In genomic region chr9:81498576-81498975, GRCh38 we compare ENCODE assay signal across 2 cellular contexts.
TF ChIP-seq lines count a peak whose summit lies in the region.

No MANE protein-coding gene starts in this region.

TF ChIP-seq in SK-N-SH, 30 proteins besides CTCF, POLR2A, EP300 and RAD21 (continued from another document):
- TF ChIP-seq MEF2A (IDR thresholded peaks at IDR 0.05; ENCODE audit: borderline replicate concordance, low read depth) (no peak), CHD2 (IDR thresholded peaks at IDR 0.05; ENCODE audit: low read length, partially characterized antibody) (no peak), SIN3A (IDR thresholded peaks at IDR 0.05; ENCODE audit: borderline replicate concordance, low read depth, low read length) (no peak), FOXM1 (IDR thresholded peaks at IDR 0.05; ENCODE audit: low read depth) (no peak), SMC3 (IDR thresholded peaks at IDR 0.05; ENCODE audit: low read depth, low read length) (no peak), MXI1 (IDR thresholded peaks at IDR 0.05; ENCODE audit: low read depth, low read length) (no peak), GABPA (IDR thresholded peaks at IDR 0.05; ENCODE audit: low read depth) (no peak), RXRA (IDR thresholded peaks at IDR 0.05; ENCODE audit: borderline replicate concordance, low read depth) (no peak), FOSL2 (IDR thresholded peaks at IDR 0.05; ENCODE audit: borderline replicate concordance, low read depth) (no peak), POLR2AphosphoS5 (IDR thresholded peaks at IDR 0.05; ENCODE audit: low read depth, low read length) (no peak)
- TF ChIP-seq, protein P1, sequence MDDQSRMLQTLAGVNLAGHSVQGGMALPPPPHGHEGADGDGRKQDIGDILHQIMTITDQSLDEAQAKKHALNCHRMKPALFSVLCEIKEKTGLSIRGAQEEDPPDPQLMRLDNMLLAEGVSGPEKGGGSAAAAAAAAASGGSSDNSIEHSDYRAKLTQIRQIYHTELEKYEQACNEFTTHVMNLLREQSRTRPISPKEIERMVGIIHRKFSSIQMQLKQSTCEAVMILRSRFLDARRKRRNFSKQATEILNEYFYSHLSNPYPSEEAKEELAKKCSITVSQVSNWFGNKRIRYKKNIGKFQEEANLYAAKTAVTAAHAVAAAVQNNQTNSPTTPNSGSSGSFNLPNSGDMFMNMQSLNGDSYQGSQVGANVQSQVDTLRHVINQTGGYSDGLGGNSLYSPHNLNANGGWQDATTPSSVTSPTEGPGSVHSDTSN (IDR thresholded peaks at IDR 0.05), result no peak
- TF ChIP-seq, protein P2, sequence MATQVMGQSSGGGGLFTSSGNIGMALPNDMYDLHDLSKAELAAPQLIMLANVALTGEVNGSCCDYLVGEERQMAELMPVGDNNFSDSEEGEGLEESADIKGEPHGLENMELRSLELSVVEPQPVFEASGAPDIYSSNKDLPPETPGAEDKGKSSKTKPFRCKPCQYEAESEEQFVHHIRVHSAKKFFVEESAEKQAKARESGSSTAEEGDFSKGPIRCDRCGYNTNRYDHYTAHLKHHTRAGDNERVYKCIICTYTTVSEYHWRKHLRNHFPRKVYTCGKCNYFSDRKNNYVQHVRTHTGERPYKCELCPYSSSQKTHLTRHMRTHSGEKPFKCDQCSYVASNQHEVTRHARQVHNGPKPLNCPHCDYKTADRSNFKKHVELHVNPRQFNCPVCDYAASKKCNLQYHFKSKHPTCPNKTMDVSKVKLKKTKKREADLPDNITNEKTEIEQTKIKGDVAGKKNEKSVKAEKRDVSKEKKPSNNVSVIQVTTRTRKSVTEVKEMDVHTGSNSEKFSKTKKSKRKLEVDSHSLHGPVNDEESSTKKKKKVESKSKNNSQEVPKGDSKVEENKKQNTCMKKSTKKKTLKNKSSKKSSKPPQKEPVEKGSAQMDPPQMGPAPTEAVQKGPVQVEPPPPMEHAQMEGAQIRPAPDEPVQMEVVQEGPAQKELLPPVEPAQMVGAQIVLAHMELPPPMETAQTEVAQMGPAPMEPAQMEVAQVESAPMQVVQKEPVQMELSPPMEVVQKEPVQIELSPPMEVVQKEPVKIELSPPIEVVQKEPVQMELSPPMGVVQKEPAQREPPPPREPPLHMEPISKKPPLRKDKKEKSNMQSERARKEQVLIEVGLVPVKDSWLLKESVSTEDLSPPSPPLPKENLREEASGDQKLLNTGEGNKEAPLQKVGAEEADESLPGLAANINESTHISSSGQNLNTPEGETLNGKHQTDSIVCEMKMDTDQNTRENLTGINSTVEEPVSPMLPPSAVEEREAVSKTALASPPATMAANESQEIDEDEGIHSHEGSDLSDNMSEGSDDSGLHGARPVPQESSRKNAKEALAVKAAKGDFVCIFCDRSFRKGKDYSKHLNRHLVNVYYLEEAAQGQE (IDR thresholded peaks at IDR 0.05; ENCODE audit: low read depth, low read length), result no peak

TF ChIP-seq in SK-N-SH treated with all-trans-retinoic acid at 6 μM for 48 hours, 23 proteins besides CTCF, POLR2A, EP300 and RAD21 (continued from another document):
- TF ChIP-seq TCF4 (CRISPR knock-in tag; IDR thresholded peaks at IDR 0.05; ENCODE audit: borderline replicate concordance), result no peak
- TF ChIP-seq ZC3H10 (CRISPR knock-in tag; IDR thresholded peaks at IDR 0.05), result no peak
- TF ChIP-seq CSDC2 (CRISPR knock-in tag; IDR thresholded peaks at IDR 0.05), result no peak
- TF ChIP-seq ESRRG (CRISPR knock-in tag; IDR thresholded peaks at IDR 0.05), result no peak
- TF ChIP-seq OSR1 (CRISPR knock-in tag; IDR thresholded peaks at IDR 0.05), result no peak
- TF ChIP-seq, protein P3, sequence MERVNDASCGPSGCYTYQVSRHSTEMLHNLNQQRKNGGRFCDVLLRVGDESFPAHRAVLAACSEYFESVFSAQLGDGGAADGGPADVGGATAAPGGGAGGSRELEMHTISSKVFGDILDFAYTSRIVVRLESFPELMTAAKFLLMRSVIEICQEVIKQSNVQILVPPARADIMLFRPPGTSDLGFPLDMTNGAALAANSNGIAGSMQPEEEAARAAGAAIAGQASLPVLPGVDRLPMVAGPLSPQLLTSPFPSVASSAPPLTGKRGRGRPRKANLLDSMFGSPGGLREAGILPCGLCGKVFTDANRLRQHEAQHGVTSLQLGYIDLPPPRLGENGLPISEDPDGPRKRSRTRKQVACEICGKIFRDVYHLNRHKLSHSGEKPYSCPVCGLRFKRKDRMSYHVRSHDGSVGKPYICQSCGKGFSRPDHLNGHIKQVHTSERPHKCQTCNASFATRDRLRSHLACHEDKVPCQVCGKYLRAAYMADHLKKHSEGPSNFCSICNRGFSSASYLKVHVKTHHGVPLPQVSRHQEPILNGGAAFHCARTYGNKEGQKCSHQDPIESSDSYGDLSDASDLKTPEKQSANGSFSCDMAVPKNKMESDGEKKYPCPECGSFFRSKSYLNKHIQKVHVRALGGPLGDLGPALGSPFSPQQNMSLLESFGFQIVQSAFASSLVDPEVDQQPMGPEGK (CRISPR knock-in tag; IDR thresholded peaks at IDR 0.05; ENCODE audit: borderline replicate concordance), result no peak
- TF ChIP-seq, protein P4, sequence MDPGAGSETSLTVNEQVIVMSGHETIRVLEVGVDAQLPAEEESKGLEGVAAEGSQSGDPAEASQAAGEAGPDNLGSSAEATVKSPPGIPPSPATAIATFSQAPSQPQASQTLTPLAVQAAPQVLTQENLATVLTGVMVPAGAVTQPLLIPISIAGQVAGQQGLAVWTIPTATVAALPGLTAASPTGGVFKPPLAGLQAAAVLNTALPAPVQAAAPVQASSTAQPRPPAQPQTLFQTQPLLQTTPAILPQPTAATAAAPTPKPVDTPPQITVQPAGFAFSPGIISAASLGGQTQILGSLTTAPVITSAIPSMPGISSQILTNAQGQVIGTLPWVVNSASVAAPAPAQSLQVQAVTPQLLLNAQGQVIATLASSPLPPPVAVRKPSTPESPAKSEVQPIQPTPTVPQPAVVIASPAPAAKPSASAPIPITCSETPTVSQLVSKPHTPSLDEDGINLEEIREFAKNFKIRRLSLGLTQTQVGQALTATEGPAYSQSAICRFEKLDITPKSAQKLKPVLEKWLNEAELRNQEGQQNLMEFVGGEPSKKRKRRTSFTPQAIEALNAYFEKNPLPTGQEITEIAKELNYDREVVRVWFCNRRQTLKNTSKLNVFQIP (CRISPR knock-in tag; IDR thresholded peaks at IDR 0.05; ENCODE audit: borderline replicate concordance, low read depth), result no peak
- no peak for TF ChIP-seq ZFP3 (CRISPR knock-in tag; IDR thresholded peaks at IDR 0.05)
